Comparison of ENCODE assay signal across 16 cellular contexts in the genomic region with DNA sequence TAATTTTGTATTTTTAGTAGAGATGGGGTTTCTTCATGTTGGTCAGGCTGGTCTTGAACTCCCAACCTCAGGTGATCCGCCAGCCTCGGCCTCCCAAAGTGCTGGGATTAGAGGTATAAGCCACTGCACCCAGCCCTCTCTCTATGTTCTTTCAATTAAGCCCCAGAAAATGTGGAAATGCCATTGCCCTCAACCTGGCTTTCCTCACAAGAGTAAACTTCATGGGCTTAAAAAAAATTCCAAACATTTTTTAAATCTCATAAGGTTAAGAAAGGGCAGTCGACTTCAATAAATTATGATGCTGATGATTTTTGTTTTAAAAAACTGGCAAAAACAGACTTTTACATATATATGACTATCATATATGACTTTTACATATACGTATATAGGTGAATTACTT.
DNase-seq lines count a peak whose midpoint lies in the region; ATAC-seq and TF ChIP-seq lines count a peak whose summit lies in the region.
"Had no signal": no experiment of that assay in that cellular context is flagged by ENCODE, and none has a peak within 500 bp of the region (broad histone marks: within the 10 kb centered on the region; RNA-seq: fewer than 3 reads in every experiment).

No MANE protein-coding gene starts in this region.

- no peak overlapping the region for H3K4me3 Mint-ChIP-seq in stimulated activated memory B cell treated with anti-CD40 and anti-IgM and Interleukin-4, amounts not matched to agents 10 μg/mL and 1 μg/mL and 100 μg/mL, for 72 hours
- H3K4me3 Mint-ChIP-seq in glutamatergic neuron (ENCODE audit: unreplicated experiment), result no peak overlapping the region
- no peak overlapping the region for H3K4me3 Mint-ChIP-seq in naive thymus-derived CD4-positive, alpha-beta T cell
- H3K4me3 Mint-ChIP-seq: activated naive CD4-positive, alpha-beta T cell treated with anti-CD3 and anti-CD28 coated beads, Interleukin-2, amount 50 U/mL, for 24 hours had no signal

- H3K27me3 ChIP-seq in GM23248 (replicated peaks; ENCODE audit: insufficient read depth) (no peaks in the 10 kb centered on the region), SJCRH30 (no peaks in the 10 kb centered on the region)
- no peaks in the 10 kb centered on the region for H3K27me3 ChIP-seq in naive thymus-derived CD4-positive, alpha-beta T cell (ENCODE audit: control insufficient read depth in 2 of 2, insufficient read depth in 2 of 2, low read length in 2 of 2)
- H3K27me3 ChIP-seq: BE2C, neutrophil, testis had no signal

- no peaks in the 10 kb centered on the region for H3K9me3 ChIP-seq in GM23248 (ENCODE audit: low read depth)
- no peaks in the 10 kb centered on the region for H3K9me3 ChIP-seq in SJCRH30 (replicated peaks)
- H3K9me3 ChIP-seq in naive thymus-derived CD4-positive, alpha-beta T cell (ENCODE audit: control insufficient read depth in 2 of 3, low read length in 3 of 3), result no peaks in the 10 kb centered on the region
- H3K9me3 ChIP-seq: BE2C, neutrophil, testis had no signal

- H3K4me2 ChIP-seq in GM23248 (ENCODE audit: unreplicated experiment), result peak overlapping the region; percentile 75

- H3K9ac ChIP-seq in GM23248, result no peak overlapping the region

- no peaks in the 10 kb centered on the region for H3K36me3 ChIP-seq in GM23248 (ENCODE audit: low read depth)
- H3K36me3 ChIP-seq in SJCRH30, result no peaks in the 10 kb centered on the region
- H3K36me3 ChIP-seq in naive thymus-derived CD4-positive, alpha-beta T cell (ENCODE audit: control insufficient read depth in 2 of 3, insufficient read depth in 3 of 3, low read length in 3 of 3), result no peaks in the 10 kb centered on the region
- H3K36me3 ChIP-seq: BE2C, neutrophil had no signal

- H3K27ac Mint-ChIP-seq in stimulated activated memory B cell treated with anti-CD40 and anti-IgM and Interleukin-4, amounts not matched to agents 10 μg/mL and 1 μg/mL and 100 μg/mL, for 72 hours, result peak overlapping the region; percentile 82
- H3K27ac Mint-ChIP-seq in glutamatergic neuron (ENCODE audit: unreplicated experiment), result no peak overlapping the region
- no peak overlapping the region for H3K27ac Mint-ChIP-seq in naive thymus-derived CD4-positive, alpha-beta T cell
- H3K27ac Mint-ChIP-seq: activated naive CD4-positive, alpha-beta T cell treated with anti-CD3 and anti-CD28 coated beads, Interleukin-2, amount 50 U/mL, for 24 hours had no signal

- CTCF ChIA-PET in naive thymus-derived CD4-positive, alpha-beta T cell (lab: Charles Lee), result no interaction called here

- intact Hi-C loops in naive thymus-derived CD4-positive, alpha-beta T cell (cut with micrococcal nuclease), result no loop called here

- 83 to 85% methylated on average over 4 of the region's 4 CpGs for WGBS in GM23248 (ENCODE audit: low coverage in 1 of 2, low lambda C conversion rate in 2 of 2, missing lambda C conversion rate in 2 of 2), 2 experiments

- no peak for DNase-seq in GM23248
- DNase-seq in SJCRH30, result peak; percentile 30 to 40
- peak; percentile 49 for DNase-seq in fibroblast of villous mesenchyme (ENCODE audit: low read depth)
- no peak for DNase-seq in glutamatergic neuron
- no peak for DNase-seq in DMS 273 (lab: John Stamatoyannopoulos, UW; ENCODE audit: unreplicated experiment)
- DNase-seq in naive thymus-derived CD4-positive, alpha-beta T cell, result no peak
- DNase-seq: activated CD4-positive, CD25-positive, alpha-beta regulatory T cell; activated CD8-positive, alpha-beta memory T cell treated with anti-CD3 and anti-CD28 coated beads, Interleukin-2, amount 50 U/mL, for 48 hours; BE2C; MV-4-11; NCI-H2107 had no signal

- H3K4me3 ChIP-seq in GM23248 (no peak overlapping the region), SJCRH30 (no peak overlapping the region), fibroblast of villous mesenchyme (ENCODE audit: low read depth, low read length) (no peak overlapping the region)
- no peak overlapping the region for H3K4me3 ChIP-seq in naive thymus-derived CD4-positive, alpha-beta T cell (ENCODE audit: low read length)
- H3K4me3 ChIP-seq: testis had no signal

- H3F3A ChIP-seq in GM23248 (ENCODE audit: insufficient read depth), result peaks cover 24% of the 10 kb centered on the region

- H2AFZ ChIP-seq in GM23248, result no peak overlapping the region

- no peaks in the 10 kb centered on the region for H3K9me3 Mint-ChIP-seq in stimulated activated memory B cell treated with anti-CD40 and anti-IgM and Interleukin-4, amounts not matched to agents 10 μg/mL and 1 μg/mL and 100 μg/mL, for 72 hours
- no peaks in the 10 kb centered on the region for H3K9me3 Mint-ChIP-seq in glutamatergic neuron (ENCODE audit: unreplicated experiment)
- H3K9me3 Mint-ChIP-seq in naive thymus-derived CD4-positive, alpha-beta T cell, result peaks cover 0 to 4% (median 0%) of the 10 kb centered on the region in 11 donors
- H3K9me3 Mint-ChIP-seq: activated naive CD4-positive, alpha-beta T cell treated with anti-CD3 and anti-CD28 coated beads, Interleukin-2, amount 50 U/mL, for 24 hours had no signal

- H3K4me1 Mint-ChIP-seq in stimulated activated memory B cell treated with anti-CD40 and anti-IgM and Interleukin-4, amounts not matched to agents 10 μg/mL and 1 μg/mL and 100 μg/mL, for 72 hours, result peaks cover 28% of the 10 kb centered on the region
- no peaks in the 10 kb centered on the region for H3K4me1 Mint-ChIP-seq in glutamatergic neuron (ENCODE audit: low read depth, unreplicated experiment)
- peaks cover 0 to 5% (median 0%) of the 10 kb centered on the region in 7 donors for H3K4me1 Mint-ChIP-seq in naive thymus-derived CD4-positive, alpha-beta T cell
- H3K4me1 Mint-ChIP-seq: activated naive CD4-positive, alpha-beta T cell treated with anti-CD3 and anti-CD28 coated beads, Interleukin-2, amount 50 U/mL, for 24 hours had no signal

- no peaks in the 10 kb centered on the region for H3K36me3 Mint-ChIP-seq in stimulated activated memory B cell treated with anti-CD40 and anti-IgM and Interleukin-4, amounts not matched to agents 10 μg/mL and 1 μg/mL and 100 μg/mL, for 72 hours
- H3K36me3 Mint-ChIP-seq in glutamatergic neuron (ENCODE audit: unreplicated experiment), result no peaks in the 10 kb centered on the region
- no peaks in the 10 kb centered on the region for H3K36me3 Mint-ChIP-seq in naive thymus-derived CD4-positive, alpha-beta T cell
- H3K36me3 Mint-ChIP-seq: activated naive CD4-positive, alpha-beta T cell treated with anti-CD3 and anti-CD28 coated beads, Interleukin-2, amount 50 U/mL, for 24 hours had no signal

- POLR2A ChIA-PET in naive thymus-derived CD4-positive, alpha-beta T cell (lab: Charles Lee), result no interaction called here

- H4K20me1 ChIP-seq in GM23248 (ENCODE audit: insufficient read depth), result no peaks in the 10 kb centered on the region

- peak overlapping the region; percentile 92 for H3K27ac ChIP-seq in GM23248
- peak overlapping the region; percentile 97 for H3K27ac ChIP-seq in SJCRH30
- no peak overlapping the region for H3K27ac ChIP-seq in naive thymus-derived CD4-positive, alpha-beta T cell (ENCODE audit: low read depth, low read length)
- H3K27ac ChIP-seq: neutrophil, testis had no signal

- no peak for ATAC-seq in stimulated activated memory B cell treated with anti-CD40 and anti-IgM and Interleukin-4, amounts not matched to agents 10 μg/mL and 1 μg/mL and 100 μg/mL, for 72 hours
- ATAC-seq in HG03432 (IDR thresholded peaks at IDR 0.05; ENCODE audit: unreplicated experiment), result no peak
- ATAC-seq in naive thymus-derived CD4-positive, alpha-beta T cell, result no peak

- H3K27me3 Mint-ChIP-seq in stimulated activated memory B cell treated with anti-CD40 and anti-IgM and Interleukin-4, amounts not matched to agents 10 μg/mL and 1 μg/mL and 100 μg/mL, for 72 hours, result no peaks in the 10 kb centered on the region
- peaks cover 2% of the 10 kb centered on the region for H3K27me3 Mint-ChIP-seq in glutamatergic neuron (ENCODE audit: unreplicated experiment)
- peaks cover 4 to 26% (median 14%) of the 10 kb centered on the region in 5 donors for H3K27me3 Mint-ChIP-seq in naive thymus-derived CD4-positive, alpha-beta T cell

- TF ChIP-seq CTCF in fibroblast of villous mesenchyme (IDR thresholded peaks at IDR 0.05; ENCODE audit: insufficient read depth, low read depth, low read length) (no peak), glutamatergic neuron (IDR thresholded peaks at IDR 0.05; ENCODE audit: partially characterized antibody, unreplicated experiment) (no peak)

- no peaks in the 10 kb centered on the region for H3K9me2 ChIP-seq in GM23248 (ENCODE audit: insufficient read depth)

- peaks cover 33% of the 10 kb centered on the region for H3K4me1 ChIP-seq in GM23248 (ENCODE audit: insufficient read depth)
- H3K4me1 ChIP-seq in SJCRH30, result peaks cover 56% of the 10 kb centered on the region
- no peaks in the 10 kb centered on the region for H3K4me1 ChIP-seq in naive thymus-derived CD4-positive, alpha-beta T cell (ENCODE audit: control insufficient read depth in 2 of 2, insufficient read depth in 2 of 2, low read length in 2 of 2)
- H3K4me1 ChIP-seq: BE2C had no signal

- in situ Hi-C loops in GM23248 (cut with MboI), result no loop called here

- no peaks in the 10 kb centered on the region for H3K79me2 ChIP-seq in GM23248 (ENCODE audit: insufficient read depth)

Comparison
In these comparisons a context has a peak if more than half of its experiments do, and no peak if none do; other contexts are left out.
1. DNase-seq: peak in SJCRH30 (2 of 2) and fibroblast of villous mesenchyme (single experiment); none in GM23248 (single experiment), glutamatergic neuron (single experiment), DMS 273 (single experiment) and naive thymus-derived CD4-positive, alpha-beta T cell (0 of 9).